24 cellular contexts compared by ENCODE assay signal in the genomic region with DNA sequence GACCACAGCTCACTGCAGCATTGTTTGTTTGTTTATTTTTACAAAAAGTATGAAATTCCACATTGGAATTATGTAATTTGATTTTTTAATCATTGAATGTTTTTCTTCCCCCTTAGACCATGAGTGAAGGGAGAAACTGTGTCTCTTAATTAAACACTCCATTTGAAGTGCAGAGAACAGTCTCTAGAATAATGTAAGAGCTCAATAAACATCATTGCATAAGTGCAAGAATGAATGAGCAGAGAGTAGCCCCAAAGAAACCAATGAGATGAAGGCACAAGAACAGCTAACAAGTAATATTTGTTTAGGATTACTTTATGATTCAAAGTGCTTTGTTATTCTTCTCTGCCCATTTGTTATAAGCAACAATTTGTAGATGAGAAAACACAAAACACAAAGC.
"Had no signal": no experiment of that assay in that cellular context is flagged by ENCODE, and none has a peak within 500 bp of the region (broad histone marks: within the 10 kb centered on the region; RNA-seq: fewer than 3 reads in every experiment).

No MANE protein-coding gene starts in this region.

- H3K4me1 ChIP-seq: colonic mucosa, esophagus muscularis mucosa, esophagus squamous epithelium, foreskin keratinocyte, gastrocnemius medialis, gastroesophageal sphincter, heart left ventricle, heart right ventricle had no signal

- ATAC-seq: effector memory CD8-positive, alpha-beta T cell; esophagus mucosa; foreskin keratinocyte; gastrocnemius medialis; gastroesophageal sphincter; heart left ventricle; heart right ventricle had no signal

- H3K27me3 ChIP-seq: colonic mucosa, dorsolateral prefrontal cortex, esophagus muscularis mucosa, esophagus squamous epithelium, foreskin keratinocyte, gastrocnemius medialis, gastroesophageal sphincter, heart left ventricle, heart right ventricle had no signal

- H3K9me3 ChIP-seq: colonic mucosa, esophagus muscularis mucosa, esophagus squamous epithelium, gastrocnemius medialis, gastroesophageal sphincter, heart left ventricle had no signal

- H3K36me3 ChIP-seq: colonic mucosa, esophagus muscularis mucosa, esophagus squamous epithelium, gastrocnemius medialis, gastroesophageal sphincter, heart left ventricle, heart right ventricle had no signal

- DNase-seq: colonic mucosa; cortex of kidney; dermis blood vessel endothelial cell; dorsolateral prefrontal cortex; effector CD4-positive, alpha-beta T cell; effector CD8-positive, alpha-beta T cell; effector memory CD4-positive, alpha-beta T cell; effector memory CD8-positive, alpha-beta T cell; endodermal cell; erythroblast; esophagus squamous epithelium; foreskin fibroblast; foreskin keratinocyte; foreskin melanocyte; gastrocnemius medialis; glutamatergic neuron; head of caudate nucleus; heart left ventricle; heart right ventricle had no signal

- H3K27ac ChIP-seq: colonic mucosa, coronary artery, dorsolateral prefrontal cortex, epithelial cell of prostate, esophagus muscularis mucosa, esophagus squamous epithelium, foreskin keratinocyte, gastrocnemius medialis, gastroesophageal sphincter, heart left ventricle, heart right ventricle had no signal

- H3K4me3 ChIP-seq: colonic mucosa, coronary artery, dorsolateral prefrontal cortex, esophagus muscularis mucosa, esophagus squamous epithelium, gastrocnemius medialis, gastroesophageal sphincter, heart left ventricle, heart right ventricle had no signal
